Comparison of ENCODE assay signal across 8 cellular contexts in the genomic region with DNA sequence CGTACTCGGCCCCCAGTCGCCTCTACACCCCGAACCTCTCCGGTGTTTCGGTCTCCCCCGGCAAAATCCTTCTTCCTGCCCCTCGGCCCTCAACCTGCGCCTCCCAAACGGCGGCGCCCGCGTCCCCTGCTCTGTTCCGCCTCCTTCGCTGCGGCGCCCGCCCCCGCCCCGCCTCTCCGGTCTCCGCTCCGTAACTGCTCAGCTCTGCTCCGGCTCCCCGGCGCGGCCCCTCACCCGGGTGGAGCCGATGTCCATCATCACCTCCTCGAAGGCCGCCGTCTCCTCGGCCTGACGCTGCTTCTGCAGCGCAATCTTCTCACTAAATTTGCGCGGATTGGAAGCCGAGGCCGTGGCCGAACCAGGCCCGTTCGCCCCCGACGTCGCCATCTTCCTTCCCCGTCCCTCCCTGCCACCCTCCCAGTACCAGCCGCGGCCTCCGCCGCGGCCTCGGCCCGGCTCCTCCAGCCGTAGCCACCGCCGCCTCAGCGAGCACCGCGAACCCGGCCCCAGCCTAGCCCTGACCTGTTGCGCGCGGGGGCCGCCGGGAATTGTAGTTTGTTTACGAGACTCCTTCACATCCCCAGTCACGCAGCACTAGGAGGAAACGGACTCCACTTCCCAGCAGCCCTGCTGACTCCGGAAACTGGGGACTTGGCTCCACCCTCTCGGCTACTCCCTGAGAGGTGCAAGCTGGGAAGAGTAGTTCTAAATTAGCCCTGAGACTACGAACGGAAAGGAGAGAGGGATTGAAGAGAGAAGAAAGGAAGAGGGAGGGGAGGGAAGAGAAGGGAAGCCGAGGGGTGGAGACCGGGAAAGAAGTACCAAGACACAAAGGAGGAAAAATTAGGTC. TPM values are rescaled to one million over a fixed set of nuclear protein-coding genes. Genes with fewer than 3 reads are reported as not detected.
A peak's percentile ranks its signal among the peaks of the same experiment; 100 is the strongest.
DNase-seq lines count a peak whose midpoint lies in the region; ATAC-seq and TF ChIP-seq lines count a peak whose summit lies in the region.

A gene with protein sequence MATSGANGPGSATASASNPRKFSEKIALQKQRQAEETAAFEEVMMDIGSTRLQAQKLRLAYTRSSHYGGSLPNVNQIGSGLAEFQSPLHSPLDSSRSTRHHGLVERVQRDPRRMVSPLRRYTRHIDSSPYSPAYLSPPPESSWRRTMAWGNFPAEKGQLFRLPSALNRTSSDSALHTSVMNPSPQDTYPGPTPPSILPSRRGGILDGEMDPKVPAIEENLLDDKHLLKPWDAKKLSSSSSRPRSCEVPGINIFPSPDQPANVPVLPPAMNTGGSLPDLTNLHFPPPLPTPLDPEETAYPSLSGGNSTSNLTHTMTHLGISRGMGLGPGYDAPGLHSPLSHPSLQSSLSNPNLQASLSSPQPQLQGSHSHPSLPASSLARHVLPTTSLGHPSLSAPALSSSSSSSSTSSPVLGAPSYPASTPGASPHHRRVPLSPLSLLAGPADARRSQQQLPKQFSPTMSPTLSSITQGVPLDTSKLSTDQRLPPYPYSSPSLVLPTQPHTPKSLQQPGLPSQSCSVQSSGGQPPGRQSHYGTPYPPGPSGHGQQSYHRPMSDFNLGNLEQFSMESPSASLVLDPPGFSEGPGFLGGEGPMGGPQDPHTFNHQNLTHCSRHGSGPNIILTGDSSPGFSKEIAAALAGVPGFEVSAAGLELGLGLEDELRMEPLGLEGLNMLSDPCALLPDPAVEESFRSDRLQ (minus strand): TSS at position 502 of the 850 bp plus-strand sequence. CDS start 115 bp downstream, at position 387.

- peaks cover 91% of the 10 kb centered on the region for H3K36me3 Mint-ChIP-seq in activated T-helper 17 cell treated with anti-CD3 and anti-CD28 coated beads, Interleukin-2, amount 50 U/mL, for 72 hours (ENCODE audit: low read depth)
- H3K36me3 Mint-ChIP-seq in naive thymus-derived CD4-positive, alpha-beta T cell: peaks cover 0 to 17% (median 6%) of the 10 kb centered on the region in 5 donors
- H3K36me3 Mint-ChIP-seq in stimulated activated naive B cell treated with anti-CD40 and anti-IgM and Interleukin-4, amounts not matched to agents 10 μg/mL and 1 μg/mL and 100 μg/mL, for 72 hours: peaks cover 33 to 71% of the 10 kb centered on the region in 2 donors

- peaks cover 47% of the 10 kb centered on the region for H3K79me2 ChIP-seq in fibroblast of lung (ENCODE audit: control insufficient read depth, insufficient read depth, low read length)

- POLR2A ChIA-PET in RWPE1 (lab: Yijun Ruan, JAX; ENCODE audit: low non-redundant PET): no interaction called here
- POLR2A ChIA-PET in naive thymus-derived CD4-positive, alpha-beta T cell (lab: Charles Lee): interaction anchor here (0.5 to 12.8 kb wide), 10 partner anchors 10 to 288 kb away, joined by 3 to 159 read pairs (median 13); a partner anchor contains a TSS

- H4K20me1 ChIP-seq in fibroblast of lung (ENCODE audit: control insufficient read depth, extremely low read depth, insufficient read depth, low read length): no peaks in the 10 kb centered on the region

- TF ChIP-seq CTCF in LNCaP clone FGC (IDR thresholded peaks at IDR 0.05; ENCODE audit: control insufficient read depth, extremely low read depth, insufficient read depth): no peak; the same call in 1 of the 2 replicates
- TF ChIP-seq CTCF in RWPE1 (conservative IDR thresholded peaks at IDR 0.05; ENCODE audit: low read depth): no peak
- TF ChIP-seq CTCF in fibroblast of lung (conservative IDR thresholded peaks at IDR 0.05 in 1 of 2, IDR thresholded peaks at IDR 0.05 in 1 of 2; ENCODE audit: low read depth in 1 of 2, low read length in 2 of 2): no peak

- peaks cover 6% of the 10 kb centered on the region for H3K36me3 ChIP-seq in fibroblast of lung (ENCODE audit: control insufficient read depth, insufficient read depth, low read length)
- H3K36me3 ChIP-seq in naive thymus-derived CD4-positive, alpha-beta T cell (ENCODE audit: control insufficient read depth in 2 of 3, insufficient read depth in 3 of 3, low read length in 3 of 3): peaks cover 3 to 29% (median 9%) of the 10 kb centered on the region in 3 experiments

- no peaks in the 10 kb centered on the region for H3K9me3 ChIP-seq in fibroblast of lung (ENCODE audit: control insufficient read depth, insufficient read depth, low read depth, low read length)
- no peaks in the 10 kb centered on the region for H3K9me3 ChIP-seq in naive thymus-derived CD4-positive, alpha-beta T cell (ENCODE audit: control insufficient read depth in 2 of 3, low read length in 3 of 3)

- no peaks in the 10 kb centered on the region for H3K9me3 Mint-ChIP-seq in activated T-helper 17 cell treated with anti-CD3 and anti-CD28 coated beads, Interleukin-2, amount 50 U/mL, for 72 hours
- no peaks in the 10 kb centered on the region for H3K9me3 Mint-ChIP-seq in naive thymus-derived CD4-positive, alpha-beta T cell
- no peaks in the 10 kb centered on the region for H3K9me3 Mint-ChIP-seq in stimulated activated naive B cell treated with anti-CD40 and anti-IgM and Interleukin-4, amounts not matched to agents 10 μg/mL and 1 μg/mL and 100 μg/mL, for 72 hours

- DNase-seq in EH (ENCODE audit: low read depth) (peak; percentile 99), H4 (ENCODE audit: low spot score) (peak; percentile 99), LNCaP clone FGC (ENCODE audit: low read depth) (peak; percentile 97), RWPE1 (ENCODE audit: low spot score) (peak; percentile 97), fibroblast of lung (ENCODE audit: low read depth in 2 of 2) (peak; percentile 98 to 99)
- DNase-seq in naive thymus-derived CD4-positive, alpha-beta T cell: peak; percentile 86 to 99 (median 96)
- peak; percentile 96 for DNase-seq in stimulated activated naive B cell treated with anti-CD40 and anti-IgM and Interleukin-4, amounts not matched to agents 10 μg/mL and 1 μg/mL and 100 μg/mL, for 72 hours

- no peaks in the 10 kb centered on the region for H3K27me3 ChIP-seq in fibroblast of lung (ENCODE audit: control insufficient read depth, insufficient read depth, low read length)
- H3K27me3 ChIP-seq in naive thymus-derived CD4-positive, alpha-beta T cell (ENCODE audit: control insufficient read depth in 2 of 2, insufficient read depth in 2 of 2, low read length in 2 of 2): no peaks in the 10 kb centered on the region

- CTCF ChIA-PET in RWPE1 (lab: Yijun Ruan, JAX): interaction anchor here (0.5 to 1.9 kb wide), 5 partner anchors 9 to 216 kb away, joined by 4 to 8 read pairs (median 5); a partner anchor contains a TSS
- CTCF ChIA-PET in naive thymus-derived CD4-positive, alpha-beta T cell (lab: Charles Lee): interaction anchor here (0.8 to 5.5 kb wide), 4 partner anchors 12 to 40 kb away, joined by 3 to 36 read pairs (median 3); a partner anchor contains a TSS

- H3K4me1 ChIP-seq in fibroblast of lung (ENCODE audit: control insufficient read depth, extremely low read depth, insufficient read depth, low read length): peaks cover 15% of the 10 kb centered on the region
- H3K4me1 ChIP-seq in naive thymus-derived CD4-positive, alpha-beta T cell (ENCODE audit: control insufficient read depth in 2 of 2, insufficient read depth in 2 of 2, low read length in 2 of 2): peaks cover 36% of the 10 kb centered on the region in 2 donors

- peak within 1 kb of the TSS; percentile 90 for H3K27ac Mint-ChIP-seq in activated T-helper 17 cell treated with anti-CD3 and anti-CD28 coated beads, Interleukin-2, amount 50 U/mL, for 72 hours
- H3K27ac Mint-ChIP-seq in naive thymus-derived CD4-positive, alpha-beta T cell: peak within 1 kb of the TSS; percentile 89 to 98 (median 94)
- H3K27ac Mint-ChIP-seq in stimulated activated naive B cell treated with anti-CD40 and anti-IgM and Interleukin-4, amounts not matched to agents 10 μg/mL and 1 μg/mL and 100 μg/mL, for 72 hours: peak within 1 kb of the TSS; percentile 98

- no peaks in the 10 kb centered on the region for H3K27me3 Mint-ChIP-seq in activated T-helper 17 cell treated with anti-CD3 and anti-CD28 coated beads, Interleukin-2, amount 50 U/mL, for 72 hours
- H3K27me3 Mint-ChIP-seq in naive thymus-derived CD4-positive, alpha-beta T cell: no peaks in the 10 kb centered on the region
- H3K27me3 Mint-ChIP-seq in stimulated activated naive B cell treated with anti-CD40 and anti-IgM and Interleukin-4, amounts not matched to agents 10 μg/mL and 1 μg/mL and 100 μg/mL, for 72 hours: no peaks in the 10 kb centered on the region

- H3K4me3 Mint-ChIP-seq in activated T-helper 17 cell treated with anti-CD3 and anti-CD28 coated beads, Interleukin-2, amount 50 U/mL, for 72 hours: peak within 1 kb of the TSS; percentile 99
- H3K4me3 Mint-ChIP-seq in naive thymus-derived CD4-positive, alpha-beta T cell: peak within 1 kb of the TSS; percentile 91 to 100 (median 97)
- H3K4me3 Mint-ChIP-seq in stimulated activated naive B cell treated with anti-CD40 and anti-IgM and Interleukin-4, amounts not matched to agents 10 μg/mL and 1 μg/mL and 100 μg/mL, for 72 hours: peak within 1 kb of the TSS; percentile 96 to 97

- H3K4me3 ChIP-seq in LNCaP clone FGC (ENCODE audit: low read depth, low read length) (peak within 1 kb of the TSS; percentile 92), fibroblast of lung (replicated peaks in 1 of 4; ENCODE audit: control extremely low read depth in 1 of 4, insufficient read depth in 1 of 4, low read depth in 3 of 4, low read length in 4 of 4) (peak within 1 kb of the TSS; percentile 72 to 96 (median 84))
- peak within 1 kb of the TSS; percentile 74 for H3K4me3 ChIP-seq in naive thymus-derived CD4-positive, alpha-beta T cell (ENCODE audit: low read length)

- H2AFZ ChIP-seq in fibroblast of lung (ENCODE audit: low read length): peak within 1 kb of the TSS; percentile 64

- peak; percentile 84 for ATAC-seq in activated T-helper 17 cell treated with anti-CD3 and anti-CD28 coated beads, Interleukin-2, amount 50 U/mL, for 72 hours (replicated peaks)
- ATAC-seq in naive thymus-derived CD4-positive, alpha-beta T cell: peak; percentile 94
- ATAC-seq in stimulated activated naive B cell treated with anti-CD40 and anti-IgM and Interleukin-4, amounts not matched to agents 10 μg/mL and 1 μg/mL and 100 μg/mL, for 72 hours (replicated peaks): peak; percentile 87 to 89

- intact Hi-C loops in naive thymus-derived CD4-positive, alpha-beta T cell (cut with micrococcal nuclease): loop anchor here (1.0 to 5.0 kb wide), 15 partner anchors 9 to 1899 kb away; a partner anchor contains a TSS

- peak within 1 kb of the TSS; percentile 93 for H3K4me2 ChIP-seq in fibroblast of lung (ENCODE audit: extremely low read depth, insufficient read depth, low read length)

- peaks cover 35% of the 10 kb centered on the region for H3K4me1 Mint-ChIP-seq in activated T-helper 17 cell treated with anti-CD3 and anti-CD28 coated beads, Interleukin-2, amount 50 U/mL, for 72 hours
- H3K4me1 Mint-ChIP-seq in naive thymus-derived CD4-positive, alpha-beta T cell: peaks cover 34 to 71% (median 67%) of the 10 kb centered on the region in 7 donors
- peaks cover 55 to 77% of the 10 kb centered on the region in 2 donors for H3K4me1 Mint-ChIP-seq in stimulated activated naive B cell treated with anti-CD40 and anti-IgM and Interleukin-4, amounts not matched to agents 10 μg/mL and 1 μg/mL and 100 μg/mL, for 72 hours

- peak within 1 kb of the TSS; percentile 86 for H3K9ac ChIP-seq in fibroblast of lung (ENCODE audit: insufficient read depth, low read length)

- H3K27ac ChIP-seq in RWPE1: peak within 1 kb of the TSS; percentile 90
- peak within 1 kb of the TSS; percentile 53 for H3K27ac ChIP-seq in fibroblast of lung (ENCODE audit: insufficient read depth, low read length)
- peak within 1 kb of the TSS; percentile 92 for H3K27ac ChIP-seq in naive thymus-derived CD4-positive, alpha-beta T cell (ENCODE audit: low read depth, low read length)

RNA-seq across cellular contexts. Expression of the gene that starts here (rescaled TPM):
- total RNA-seq in H4 (2014; rRNA removed; shearing (Covaris generic)): 6.5 and 7.0 TPM in 2 replicates
- total RNA-seq in activated T-helper 17 cell treated with anti-CD3 and anti-CD28 coated beads, Interleukin-2, amount 50 U/mL, for 72 hours: 100 to 1,000 TPM in 1 of 2 donors, 10 to 100 TPM in 1; 84.9 to 131 TPM
- 2.6 TPM in 2 replicates for total RNA-seq in fibroblast of lung
- polyA plus RNA-seq in fibroblast of lung: 7.1 and 10.9 TPM in 2 replicates
- 14.7 and 18.3 TPM in 2 replicates for polyA plus RNA-seq in fibroblast of lung (2012)
- polyA minus RNA-seq in fibroblast of lung (ENCODE audit: low replicate concordance): 98.3 and 119 TPM in 2 replicates
- total RNA-seq in naive thymus-derived CD4-positive, alpha-beta T cell: 100 to 1,000 TPM in 4 of 5 experiments, 10 to 100 TPM in 1; 86.1 to 157 (median 119) TPM
- 10 to 100 TPM; 25.2 to 44.8 TPM for polyA plus RNA-seq in naive thymus-derived CD4-positive, alpha-beta T cell

Comparison
In these comparisons a context has a peak if more than half of its experiments do, and no peak if none do; other contexts are left out.
1. Peak in every context shown above with its lines: DNase-seq, ATAC-seq, H3K4me3 ChIP-seq and H3K27ac ChIP-seq.
2. RNA of the gene that starts here (total RNA-seq): 84.9 to 131 TPM in activated T-helper 17 cell treated with anti-CD3 and anti-CD28 coated beads, Interleukin-2, amount 50 U/mL, for 72 hours and 86.1 to 157 TPM in naive thymus-derived CD4-positive, alpha-beta T cell; 6.5 to 7.0 TPM in H4 and 2.6 TPM in fibroblast of lung; every median in the first group is over 10 times any median in the second.